28 cellular contexts compared by ENCODE assay signal in genomic region chr12:23648546-23648945, GRCh38.
"Had no signal": no experiment of that assay in that cellular context is flagged by ENCODE, and none has a peak within 500 bp of the region (broad histone marks: within the 10 kb centered on the region; RNA-seq: fewer than 3 reads in every experiment).

No MANE protein-coding gene starts in this region.

- ATAC-seq: stimulated activated effector memory CD8-positive, alpha-beta T cell treated with anti-CD3 and anti-CD28 coated beads, Interleukin-12 subunit alpha, Interleukin-12 subunit beta, amount 100 ng/mL, for 72 hours; stimulated activated memory B cell treated with anti-CD40 and anti-IgM and Interleukin-4, amounts not matched to agents 10 μg/mL and 1 μg/mL and 100 μg/mL, for 72 hours; stimulated activated naive B cell treated with anti-CD40 and anti-IgM and Interleukin-4, amounts not matched to agents 10 μg/mL and 1 μg/mL and 100 μg/mL, for 72 hours; stimulated activated naive CD8-positive, alpha-beta T cell treated with anti-CD3 and anti-CD28 coated beads, Interleukin-15, amount 100 ng/mL, for 72 hours; stimulated activated naive CD8-positive, alpha-beta T cell treated with anti-CD3 and anti-CD28 coated beads, Interleukin-15, Interleukin-2, amounts not matched to agents 100 U/mL and 50 U/mL, for 24 hours; upper lobe of right lung had no signal

- H3K4me1 ChIP-seq: stomach, suprapubic skin, testis, thyroid gland, tibial artery, tibial nerve, transverse colon, upper lobe of left lung, upper lobe of right lung, uterus, vagina had no signal

- H3K9me3 ChIP-seq: testis, thyroid gland, transverse colon, upper lobe of left lung, upper lobe of right lung, uterus, vagina had no signal

- H3K4me3 ChIP-seq: stomach, suprapubic skin, testis, thoracic aorta, thyroid gland, tibial artery, tibial nerve, transverse colon, upper lobe of left lung, upper lobe of right lung, uterus, vagina had no signal

- H3K27ac Mint-ChIP-seq: stimulated activated effector memory CD8-positive, alpha-beta T cell treated with anti-CD3 and anti-CD28 coated beads, Interleukin-12 subunit alpha, Interleukin-12 subunit beta, amount 100 ng/mL, for 72 hours; stimulated activated memory B cell treated with anti-CD40 and anti-IgM and Interleukin-4, amounts not matched to agents 10 μg/mL and 1 μg/mL and 100 μg/mL, for 72 hours; stimulated activated naive B cell treated with anti-CD40 and anti-IgM and Interleukin-4, amounts not matched to agents 10 μg/mL and 1 μg/mL and 100 μg/mL, for 72 hours; stimulated activated naive CD8-positive, alpha-beta T cell treated with anti-CD3 and anti-CD28 coated beads, Interleukin-15, amount 100 ng/mL, for 72 hours; stimulated activated naive CD8-positive, alpha-beta T cell treated with anti-CD3 and anti-CD28 coated beads, Interleukin-15, Interleukin-2, amounts not matched to agents 100 ng/mL and 50 ng/mL, for 24 hours had no signal

- DNase-seq: stimulated activated CD4-positive, alpha-beta T cell treated with anti-CD3 and anti-CD28 coated beads, Interleukin-2, amount 100 ng/mL, for 48 hours; stimulated activated CD4-positive, alpha-beta T cell treated with anti-CD3 and anti-CD28 coated beads, Interleukin-4, amount 100 ng/mL, for 1 hour; stimulated activated CD4-positive, alpha-beta T cell treated with anti-CD3 and anti-CD28 coated beads, Interleukin-4, amount 100 ng/mL, for 24 hours; stimulated activated CD4-positive, alpha-beta T cell treated with anti-CD3 and anti-CD28 coated beads, Interleukin-4, amount 100 ng/mL, for 4 hours; stimulated activated CD8-positive, alpha-beta memory T cell treated with anti-CD3 and anti-CD28 coated beads, Interleukin-4, amount 100 ng/mL, for 48 hours; stimulated activated naive B cell treated with anti-CD40 and anti-IgM and Interleukin-4, amounts not matched to agents 10 μg/mL and 1 μg/mL and 100 μg/mL, for 72 hours; stimulated activated naive CD4-positive, alpha-beta T cell; stimulated activated naive CD4-positive, alpha-beta T cell treated with Interleukin-2 at 50 U/mL for 16 hours; stimulated activated naive CD8-positive, alpha-beta T cell treated with anti-CD3 and anti-CD28 coated beads, Interleukin-15, amount 100 ng/mL, for 72 hours; stimulated activated naive CD8-positive, alpha-beta T cell treated with anti-CD3 and anti-CD28 coated beads, Interleukin-15, Interleukin-2, amounts not matched to agents 100 U/mL and 50 U/mL, for 24 hours; stomach; substantia nigra; testis; thyroid gland; tibial artery; transverse colon; trophoblast cell; upper lobe of left lung; upper lobe of right lung; uterus had no signal

- H3K4me1 Mint-ChIP-seq: stimulated activated effector memory CD8-positive, alpha-beta T cell treated with anti-CD3 and anti-CD28 coated beads, Interleukin-12 subunit alpha, Interleukin-12 subunit beta, amount 100 ng/mL, for 72 hours; stimulated activated memory B cell treated with anti-CD40 and anti-IgM and Interleukin-4, amounts not matched to agents 10 μg/mL and 1 μg/mL and 100 μg/mL, for 72 hours; stimulated activated naive B cell treated with anti-CD40 and anti-IgM and Interleukin-4, amounts not matched to agents 10 μg/mL and 1 μg/mL and 100 μg/mL, for 72 hours; stimulated activated naive CD8-positive, alpha-beta T cell treated with anti-CD3 and anti-CD28 coated beads, Interleukin-15, amount 100 ng/mL, for 72 hours had no signal

- FAIRE-seq: urothelium cell line had no signal

- H3K36me3 Mint-ChIP-seq: stimulated activated effector memory CD8-positive, alpha-beta T cell treated with anti-CD3 and anti-CD28 coated beads, Interleukin-12 subunit alpha, Interleukin-12 subunit beta, amount 100 ng/mL, for 72 hours; stimulated activated memory B cell treated with anti-CD40 and anti-IgM and Interleukin-4, amounts not matched to agents 10 μg/mL and 1 μg/mL and 100 μg/mL, for 72 hours; stimulated activated naive B cell treated with anti-CD40 and anti-IgM and Interleukin-4, amounts not matched to agents 10 μg/mL and 1 μg/mL and 100 μg/mL, for 72 hours had no signal

- H3K36me3 ChIP-seq: suprapubic skin, thoracic aorta, thyroid gland, transverse colon, upper lobe of left lung, upper lobe of right lung, vagina had no signal

- H3K27me3 Mint-ChIP-seq: stimulated activated memory B cell treated with anti-CD40 and anti-IgM and Interleukin-4, amounts not matched to agents 10 μg/mL and 1 μg/mL and 100 μg/mL, for 72 hours; stimulated activated naive B cell treated with anti-CD40 and anti-IgM and Interleukin-4, amounts not matched to agents 10 μg/mL and 1 μg/mL and 100 μg/mL, for 72 hours; stimulated activated naive CD8-positive, alpha-beta T cell treated with anti-CD3 and anti-CD28 coated beads, Interleukin-15, amount 100 ng/mL, for 72 hours; stimulated activated naive CD8-positive, alpha-beta T cell treated with anti-CD3 and anti-CD28 coated beads, Interleukin-15, Interleukin-2, amounts not matched to agents 100 ng/mL and 50 ng/mL, for 24 hours had no signal

- H3K27ac ChIP-seq: stomach, suprapubic skin, testis, thoracic aorta, thyroid gland, tibial artery, tibial nerve, transverse colon, upper lobe of left lung, upper lobe of right lung, uterus, vagina had no signal

- H3K27me3 ChIP-seq: stomach, suprapubic skin, testis, thyroid gland, tibial artery, tibial nerve, transverse colon, upper lobe of left lung, upper lobe of right lung, uterus, vagina had no signal

- H3K9me3 Mint-ChIP-seq: stimulated activated memory B cell treated with anti-CD40 and anti-IgM and Interleukin-4, amounts not matched to agents 10 μg/mL and 1 μg/mL and 100 μg/mL, for 72 hours had no signal

- H3K4me3 Mint-ChIP-seq: stimulated activated effector memory CD8-positive, alpha-beta T cell treated with anti-CD3 and anti-CD28 coated beads, Interleukin-12 subunit alpha, Interleukin-12 subunit beta, amount 100 ng/mL, for 72 hours; stimulated activated memory B cell treated with anti-CD40 and anti-IgM and Interleukin-4, amounts not matched to agents 10 μg/mL and 1 μg/mL and 100 μg/mL, for 72 hours; stimulated activated naive B cell treated with anti-CD40 and anti-IgM and Interleukin-4, amounts not matched to agents 10 μg/mL and 1 μg/mL and 100 μg/mL, for 72 hours; stimulated activated naive CD8-positive, alpha-beta T cell treated with anti-CD3 and anti-CD28 coated beads, Interleukin-15, amount 100 ng/mL, for 72 hours; stimulated activated naive CD8-positive, alpha-beta T cell treated with anti-CD3 and anti-CD28 coated beads, Interleukin-15, Interleukin-2, amounts not matched to agents 100 ng/mL and 50 ng/mL, for 24 hours had no signal
